19 cellular contexts compared by ENCODE assay signal in the genomic region with DNA sequence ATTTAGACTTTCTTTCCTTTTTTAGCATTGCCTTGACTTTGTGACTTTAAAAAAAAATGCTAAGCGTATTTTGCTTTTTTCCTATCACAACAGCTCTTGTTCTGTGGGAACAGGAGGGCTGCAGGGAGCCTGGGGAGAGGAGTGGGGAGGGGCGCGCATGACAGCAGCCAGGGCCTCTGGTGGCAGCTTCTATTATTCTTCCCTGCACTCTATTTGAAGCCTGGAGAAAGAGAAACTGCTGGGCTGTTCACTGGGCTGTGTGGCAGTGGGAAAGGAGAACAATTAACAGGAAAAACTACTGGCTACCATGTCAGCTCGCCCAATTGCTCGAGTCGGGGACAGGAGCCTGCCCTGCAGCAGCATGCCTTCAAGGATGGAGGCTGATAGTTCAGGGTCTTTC.
DNase-seq lines count a peak whose midpoint lies in the region; ATAC-seq, FAIRE-seq and TF ChIP-seq lines count a peak whose summit lies in the region.
"Had no signal": no experiment of that assay in that cellular context is flagged by ENCODE, and none has a peak within 500 bp of the region (broad histone marks: within the 10 kb centered on the region; RNA-seq: fewer than 3 reads in every experiment).

No MANE protein-coding gene starts in this region.

- H3K36me3 ChIP-seq in H1 (ENCODE audit: control insufficient read depth in 2 of 4, insufficient read depth in 4 of 4, low read length in 3 of 4) (no peaks in the 10 kb centered on the region), mesendoderm (ENCODE audit: control insufficient read depth, insufficient read depth, low read length) (no peaks in the 10 kb centered on the region)
- H3K36me3 ChIP-seq: tibial artery had no signal

- H3K23ac ChIP-seq in H1 (ENCODE audit: insufficient read length) (no peak overlapping the region), mesendoderm (ENCODE audit: low read length) (no peak overlapping the region)

- H4K5ac ChIP-seq in H1 (ENCODE audit: insufficient read length, low read depth, low read length) (no peak overlapping the region), mesendoderm (ENCODE audit: low read length) (no peak overlapping the region)

- H2BK20ac ChIP-seq in H1 (ENCODE audit: low read length), result no peak overlapping the region

- H3K27ac ChIP-seq in H1 (ENCODE audit: low read depth, low read length) (no peak overlapping the region), mesendoderm (ENCODE audit: low read depth, low read length) (no peak overlapping the region), temporal lobe (ENCODE audit: low read depth, low read length) (peak overlapping the region; percentile 88)
- H3K27ac ChIP-seq: BLaER1 treated with 17β-estradiol and CSF1 and Interleukin-3, amounts not matched to agents 10 nM and 100 nM; foreskin keratinocyte; tibial artery had no signal

- no peak overlapping the region for H3K9ac ChIP-seq in H1 (replicated peaks in 1 of 4; ENCODE audit: extremely low read depth in 1 of 4, low read depth in 3 of 4, low read length in 3 of 4)
- H3K9ac ChIP-seq in mesendoderm (ENCODE audit: low read length), result no peak overlapping the region
- H3K9ac ChIP-seq: BLaER1 treated with 17β-estradiol and CSF1 and Interleukin-3, amounts not matched to agents 10 nM and 100 nM had no signal

- H2BK120ac ChIP-seq in H1 (replicated peaks; ENCODE audit: low read depth, low read length) (no peak overlapping the region), mesendoderm (ENCODE audit: low read depth, low read length) (no peak overlapping the region)

- peak; percentile 10 for DNase-seq in NCI-H2171 treated with DMSO at 0.1 percent for 48 hours (lab: John Stamatoyannopoulos, UW)
- DNase-seq in NCI-H2171 (lab: John Stamatoyannopoulos, UW), result no peak
- peak in 1 of 2 experiments; percentile 17 for DNase-seq in H1 (ENCODE audit: low read depth in 1 of 2, low spot score in 2 of 2)
- peak; percentile 46 for DNase-seq in mesendoderm
- no peak for DNase-seq in urothelium cell line (ENCODE audit: low spot score)
- no peak for DNase-seq in NCI-H446 treated with DMSO at 0.1 percent for 48 hours (lab: John Stamatoyannopoulos, UW)
- DNase-seq: 8988T; activated CD8-positive, alpha-beta T cell treated with anti-CD3 and anti-CD28 coated beads, Interleukin-2, amount 10 ng/mL, durations not matched to agents 7 days and 5 days; activated naive CD8-positive, alpha-beta T cell treated with anti-CD3 and anti-CD28 coated beads, Interleukin-2, amount 50 U/mL, for 24 hours; foreskin keratinocyte; mesenchymal stem cell; NCI-H2081 treated with DMSO at 0.1 percent for 48 hours; NCI-H82; RPMI8226; stimulated activated CD4-positive, alpha-beta T cell treated with anti-CD3 and anti-CD28 coated beads, Interleukin-4, amount 100 ng/mL, for 4 hours; tibial artery had no signal

- no peak overlapping the region for H3K4ac ChIP-seq in H1 (replicated peaks; ENCODE audit: insufficient read length, low read depth, low read length)
- H3K4ac ChIP-seq in mesendoderm (ENCODE audit: low read depth, low read length), result no peak overlapping the region

- 0 out of 2 replicates have a peak overlapping the region, but pooled peaks have one; percentile 18 for H2BK12ac ChIP-seq in H1 (ENCODE audit: low read depth, low read length)

- H4K91ac ChIP-seq in H1 (replicated peaks; ENCODE audit: insufficient read length, low read length), result no peak overlapping the region

- H3K9me3 ChIP-seq in H1 (ENCODE audit: insufficient read depth in 2 of 2, low read depth in 1 of 2, low read length in 1 of 2), result no peaks in the 10 kb centered on the region
- H3K9me3 ChIP-seq: BLaER1 treated with 17β-estradiol and CSF1 and Interleukin-3, amounts not matched to agents 10 nM and 100 nM; tibial artery had no signal

- H3K56ac ChIP-seq in H1 (replicated peaks; ENCODE audit: insufficient read length, low read depth, low read length) (no peak overlapping the region), mesendoderm (ENCODE audit: low read length) (no peak overlapping the region)

- POLR2A ChIA-PET in H1 (lab: Charles Lee; ENCODE audit: partially characterized antibody), result interaction anchor here (0.6 kb wide), 1 partner anchor 23 kb away, joined by 3 read pairs; no protein-coding TSS in a partner anchor

- TF ChIP-seq RAD21 in H1 (IDR thresholded peaks at IDR 0.05 in 1 of 2, conservative IDR thresholded peaks at IDR 0.05 in 1 of 2; ENCODE audit: low read depth in 2 of 2, low read length in 2 of 2), result peak in 1 of 2 experiments; percentile 31; a peak in 1 of 4 replicates

- H3K23me2 ChIP-seq in H1 (ENCODE audit: low read depth, low read length), result no peaks in the 10 kb centered on the region

- H4K8ac ChIP-seq in H1 (ENCODE audit: extremely low read depth, insufficient read depth, low read length) (no peak overlapping the region), mesendoderm (ENCODE audit: low read depth, low read length) (no peak overlapping the region)

- no peak overlapping the region for H3K4me3 ChIP-seq in H1 (ENCODE audit: extremely low read depth in 1 of 4, insufficient read depth in 2 of 4, low read depth in 3 of 4, low read length in 4 of 4)
- no peak overlapping the region for H3K4me3 ChIP-seq in mesendoderm (ENCODE audit: low read length)
- H3K4me3 ChIP-seq: BLaER1 treated with 17β-estradiol and CSF1 and Interleukin-3, amounts not matched to agents 10 nM and 100 nM; tibial artery had no signal

- WGBS in H1 (ENCODE audit: extremely low coverage in 1 of 2, insufficient coverage in 1 of 2, insufficient read length in 1 of 2, insufficient replicate concordance in 2 of 2, low coverage in 1 of 2, low lambda C conversion rate in 2 of 2, missing lambda C conversion rate in 1 of 2), 2 experiments, result 41% methylated on average over 6 of the region's 6 CpGs; no CpG with 5 or more reads in 1 of the 2 experiments
- WGBS in mesendoderm (ENCODE audit: extremely low coverage, insufficient coverage, low lambda C conversion rate), result no CpG with 5 or more reads among the region's 6 CpGs

- H2BK5ac ChIP-seq in H1 (ENCODE audit: low read depth, low read length) (no peak overlapping the region), mesendoderm (ENCODE audit: low read length) (no peak overlapping the region)

- no peak for TF ChIP-seq POLR2A in H1 (IDR thresholded peaks at IDR 0.05; ENCODE audit: control extremely low read depth in 1 of 2, low read depth in 2 of 2, low read length in 2 of 2)

- FAIRE-seq in H1 (lab: Jason Lieb, UNC), result peak; percentile 19
- FAIRE-seq in urothelium cell line (lab: Jason Lieb, UNC), result no peak

- no peaks in the 10 kb centered on the region for H3K27me3 ChIP-seq in H1 (replicated peaks in 1 of 4; ENCODE audit: control insufficient read depth in 3 of 4, extremely low read depth in 1 of 4, insufficient read depth in 3 of 4, low read length in 3 of 4)
- H3K27me3 ChIP-seq in mesendoderm (ENCODE audit: insufficient read depth, low read length, poor library complexity), result no peaks in the 10 kb centered on the region
- H3K27me3 ChIP-seq: BLaER1 treated with 17β-estradiol and CSF1 and Interleukin-3, amounts not matched to agents 10 nM and 100 nM; foreskin keratinocyte; tibial artery had no signal

- H3K18ac ChIP-seq in H1 (ENCODE audit: extremely low read depth, low read length) (no peak overlapping the region), mesendoderm (ENCODE audit: low read length) (no peak overlapping the region)

- H3K4me2 ChIP-seq in H1 (ENCODE audit: insufficient read depth in 1 of 2, low read depth in 2 of 2, low read length in 2 of 2) (peak overlapping the region; percentile 10 to 28; a peak in 2 of 4 replicates), mesendoderm (ENCODE audit: low read length) (no peak overlapping the region)

- peaks cover 4 to 10% (median 9%) of the 10 kb centered on the region in 4 experiments for H3K4me1 ChIP-seq in H1 (replicated peaks in 1 of 4; ENCODE audit: control insufficient read depth in 3 of 4, insufficient read depth in 4 of 4, low read length in 3 of 4)
- H3K4me1 ChIP-seq in mesendoderm (ENCODE audit: control insufficient read depth, low read depth, low read length), result peaks cover 2% of the 10 kb centered on the region
- H3K4me1 ChIP-seq: foreskin keratinocyte had no signal

- no peak overlapping the region for H2AFZ ChIP-seq in H1 (ENCODE audit: low read length)

- CTCF ChIA-PET in H1 (lab: Charles Lee; ENCODE audit: partially characterized antibody), result interaction anchor here (0.8 to 1.9 kb wide), 5 partner anchors 15 to 583 kb away, joined by 3 to 5 read pairs (median 3); a partner anchor contains a TSS

- H2AK5ac ChIP-seq in H1 (ENCODE audit: low read depth, low read length) (no peak overlapping the region), mesendoderm (ENCODE audit: low read length) (no peak overlapping the region)

- H2BK15ac ChIP-seq in H1 (ENCODE audit: low read length), result no peak overlapping the region
- H2BK15ac ChIP-seq in mesendoderm (replicated peaks; ENCODE audit: low read depth), result no peak overlapping the region

- ATAC-seq in HG03139 (IDR thresholded peaks at IDR 0.05; ENCODE audit: unreplicated experiment), result no peak
- ATAC-seq: activated CD8-positive, alpha-beta T cell treated with anti-CD3 and anti-CD28 coated beads, Interleukin-2, amount 10 ng/mL, durations not matched to agents 7 days and 5 days; activated naive CD8-positive, alpha-beta T cell treated with anti-CD3 and anti-CD28 coated beads, Interleukin-2, amount 50 U/mL, for 24 hours; foreskin keratinocyte had no signal

- no peaks in the 10 kb centered on the region for H3K79me2 ChIP-seq in H1 (ENCODE audit: control insufficient read depth in 1 of 2, insufficient read depth in 2 of 2, low read length in 2 of 2)
- H3K79me2 ChIP-seq in mesendoderm (ENCODE audit: control insufficient read depth, insufficient read depth, low read length), result no peaks in the 10 kb centered on the region

- no peak for TF ChIP-seq EP300 in H1 (IDR thresholded peaks at IDR 0.05; ENCODE audit: borderline replicate concordance in 1 of 2, low read depth in 2 of 2, low read length in 2 of 2)

- TF ChIP-seq CTCF in H1 (IDR thresholded peaks at IDR 0.05; ENCODE audit: control extremely low read depth in 1 of 3, insufficient read depth in 1 of 3, low read depth in 1 of 3, low read length in 3 of 3), result peak in 2 of 3 experiments; percentile 9 to 12; a peak in 2 of 4 replicates

- H3K79me1 ChIP-seq in H1 (ENCODE audit: low read depth, low read length) (no peaks in the 10 kb centered on the region), mesendoderm (ENCODE audit: low read length) (no peaks in the 10 kb centered on the region)

- no peak overlapping the region for H3K14ac ChIP-seq in H1 (ENCODE audit: insufficient read length)

- no peaks in the 10 kb centered on the region for H4K20me1 ChIP-seq in H1 (replicated peaks in 1 of 2; ENCODE audit: control insufficient read depth in 1 of 2, insufficient read depth in 2 of 2, low read length in 2 of 2)
- H4K20me1 ChIP-seq: BLaER1 treated with 17β-estradiol and CSF1 and Interleukin-3, amounts not matched to agents 10 nM and 100 nM had no signal

TF ChIP-seq in H1, 55 proteins besides CTCF, POLR2A, EP300 and RAD21 (continues in another document):
- no peak for TF ChIP-seq NANOG (IDR thresholded peaks at IDR 0.05; ENCODE audit: insufficient read depth, low read depth, low read length, poor library complexity, severe bottlenecking)
- TF ChIP-seq SAP30 (IDR thresholded peaks at IDR 0.05; ENCODE audit: insufficient read depth, insufficient replicate concordance, low read length), result no peak
- TF ChIP-seq BACH1 (IDR thresholded peaks at IDR 0.05; ENCODE audit: low read length), result no peak
- no peak for TF ChIP-seq RBBP5 (IDR thresholded peaks at IDR 0.05; ENCODE audit: borderline replicate concordance, low read depth, low read length)
- TF ChIP-seq YY1 (IDR thresholded peaks at IDR 0.05; ENCODE audit: low read depth, low read length), result no peak

Comparison
In these comparisons a context has a peak if more than half of its experiments do, and no peak if none do; other contexts are left out.
1. DNase-seq: peak in NCI-H2171 treated with DMSO at 0.1 percent for 48 hours (single experiment) and mesendoderm (single experiment); none in NCI-H2171 (single experiment), urothelium cell line (single experiment) and NCI-H446 treated with DMSO at 0.1 percent for 48 hours (single experiment).